Comparison of ENCODE assay signal across 9 cellular contexts in the genomic region with DNA sequence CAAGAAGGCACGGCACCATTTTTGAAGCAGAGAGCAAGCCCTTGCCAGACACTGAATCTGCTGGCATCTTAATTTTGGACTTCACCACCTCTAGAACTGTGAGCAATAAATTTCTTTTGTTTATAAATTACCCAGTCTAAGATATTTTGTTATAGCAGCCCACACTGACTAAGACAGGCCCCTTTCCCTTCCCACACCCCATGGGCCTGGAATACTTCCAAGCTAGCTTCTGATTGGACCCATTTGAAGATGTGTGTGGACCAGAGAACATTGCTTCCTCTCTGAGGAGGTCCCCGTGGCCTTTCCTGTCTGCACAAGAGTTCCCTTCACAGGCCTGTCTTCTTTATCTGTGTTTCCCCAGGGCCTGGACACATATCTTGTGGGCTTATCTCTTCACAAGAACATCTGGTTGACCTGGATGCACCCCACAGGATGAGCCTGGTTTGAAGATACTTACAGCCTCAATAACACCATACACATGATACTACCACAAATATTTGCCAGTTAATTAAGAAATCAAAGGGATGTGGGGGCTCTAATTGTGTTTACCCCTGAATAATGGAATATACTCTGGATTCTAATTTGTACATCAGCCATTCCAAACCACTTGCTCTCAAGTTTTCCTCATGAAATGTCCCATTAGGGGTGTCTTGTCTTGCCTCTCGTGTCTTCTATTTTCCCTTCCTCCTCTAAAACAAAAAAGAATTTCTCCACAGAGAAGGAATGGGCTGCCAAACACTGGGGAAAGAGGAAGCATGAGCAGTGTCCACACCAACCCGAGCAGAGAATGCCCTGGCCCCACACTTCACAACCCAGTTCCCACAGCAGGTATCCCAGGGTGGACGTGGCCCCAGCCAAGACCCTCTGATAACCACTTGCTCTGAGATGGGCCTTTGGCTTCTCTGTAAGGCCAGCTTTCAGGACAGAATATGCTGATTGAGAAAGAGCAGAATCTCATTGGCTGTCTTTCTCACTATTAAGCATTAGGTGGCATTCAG. TPM values are rescaled to one million over a fixed set of nuclear protein-coding genes. Genes with fewer than 3 reads are reported as not detected.
DNase-seq lines count a peak whose midpoint lies in the region; ATAC-seq and TF ChIP-seq lines count a peak whose summit lies in the region.
"Had no signal": no experiment of that assay in that cellular context is flagged by ENCODE, and none has a peak within 500 bp of the region (broad histone marks: within the 10 kb centered on the region; RNA-seq: fewer than 3 reads in every experiment).

No MANE protein-coding gene starts in this region.

- no peaks in the 10 kb centered on the region for H3K27me3 ChIP-seq in DND-41 (ENCODE audit: insufficient read depth, low read length, poor library complexity)
- H3K27me3 ChIP-seq in Peyer's patch: no peaks in the 10 kb centered on the region
- H3K27me3 ChIP-seq: tibial nerve had no signal

- peaks cover 22% of the 10 kb centered on the region for H3K36me3 Mint-ChIP-seq in natural killer cell treated with Interleukin-12 subunit alpha and Interleukin-12 subunit beta and Interleukin-15 and Interleukin-18, amount 100 ng/mL, for 72 hours
- peaks cover 33% of the 10 kb centered on the region for H3K36me3 Mint-ChIP-seq in HFFc6 (ENCODE audit: low read depth)

- DNase-seq in DND-41: no peak
- no peak for DNase-seq in Peyer's patch
- no peak for DNase-seq in caudate nucleus (lab: John Stamatoyannopoulos, UW)
- DNase-seq in natural killer cell treated with Interleukin-12 subunit alpha and Interleukin-12 subunit beta and Interleukin-15 and Interleukin-18, amount 100 ng/mL, for 72 hours (ENCODE audit: low spot score): no peak
- DNase-seq in HFFc6: no peak
- DNase-seq in stimulated activated naive CD4-positive, alpha-beta T cell (lab: John Stamatoyannopoulos, UW): no peak
- DNase-seq in NCI-H2081 (lab: John Stamatoyannopoulos, UW): no peak

- no peak for TF ChIP-seq POLR2A in Peyer's patch (IDR thresholded peaks at IDR 0.05)

- no peaks in the 10 kb centered on the region for H3K79me2 ChIP-seq in DND-41 (ENCODE audit: insufficient read depth, low read length)
- H3K79me2 ChIP-seq: parathyroid adenoma had no signal

- no peaks in the 10 kb centered on the region for H3K9me3 Mint-ChIP-seq in natural killer cell treated with Interleukin-12 subunit alpha and Interleukin-12 subunit beta and Interleukin-15 and Interleukin-18, amount 100 ng/mL, for 72 hours
- H3K9me3 Mint-ChIP-seq in HFFc6: no peaks in the 10 kb centered on the region

- no peaks in the 10 kb centered on the region for H3K9me3 ChIP-seq in DND-41 (ENCODE audit: insufficient read depth, low read length, severe bottlenecking)
- H3K9me3 ChIP-seq in Peyer's patch: no peaks in the 10 kb centered on the region
- H3K9me3 ChIP-seq: tibial nerve had no signal

- TF ChIP-seq CTCF in DND-41 (IDR thresholded peaks at IDR 0.05; ENCODE audit: borderline replicate concordance, extremely low read depth, low read length, poor library complexity, severe bottlenecking) (no peak), Peyer's patch (IDR thresholded peaks at IDR 0.05) (no peak), HFFc6 (IDR thresholded peaks at IDR 0.05) (no peak)

- no peaks in the 10 kb centered on the region for H3K27me3 Mint-ChIP-seq in natural killer cell treated with Interleukin-12 subunit alpha and Interleukin-12 subunit beta and Interleukin-15 and Interleukin-18, amount 100 ng/mL, for 72 hours
- H3K27me3 Mint-ChIP-seq in HFFc6 (ENCODE audit: insufficient read depth): no peaks in the 10 kb centered on the region; the same call in 1 of the 2 replicates

- no peak overlapping the region for H3K9ac ChIP-seq in DND-41 (ENCODE audit: low read depth, low read length)
- H3K9ac ChIP-seq: parathyroid adenoma had no signal

- H3K4me3 ChIP-seq in DND-41 (ENCODE audit: low read depth in 1 of 2, low read length in 2 of 2): no peak overlapping the region
- H3K4me3 ChIP-seq in Peyer's patch: no peak overlapping the region
- H3K4me3 ChIP-seq: tibial nerve had no signal

- H3K4me3 Mint-ChIP-seq in natural killer cell treated with Interleukin-12 subunit alpha and Interleukin-12 subunit beta and Interleukin-15 and Interleukin-18, amount 100 ng/mL, for 72 hours: peak overlapping the region; percentile 66
- no peak overlapping the region for H3K4me3 Mint-ChIP-seq in HFFc6

- H2AFZ ChIP-seq in DND-41 (ENCODE audit: low read depth, low read length): no peak overlapping the region
- H2AFZ ChIP-seq: parathyroid adenoma had no signal

- peaks cover 21 to 43% of the 10 kb centered on the region in 2 donors for H3K4me1 Mint-ChIP-seq in natural killer cell treated with Interleukin-12 subunit alpha and Interleukin-12 subunit beta and Interleukin-15 and Interleukin-18, amount 100 ng/mL, for 72 hours (ENCODE audit: low read depth in 2 of 2)
- H3K4me1 Mint-ChIP-seq in HFFc6 (ENCODE audit: low read depth): no peaks in the 10 kb centered on the region

- H4K20me1 ChIP-seq in DND-41 (ENCODE audit: insufficient read depth, low read length): no peaks in the 10 kb centered on the region

- no peak overlapping the region for H3K27ac ChIP-seq in DND-41 (ENCODE audit: low read length)
- H3K27ac ChIP-seq in Peyer's patch: peak overlapping the region; percentile 61 to 76 (median 68)
- peak overlapping the region; percentile 4 for H3K27ac ChIP-seq in caudate nucleus (ENCODE audit: low read depth, low read length)
- H3K27ac ChIP-seq: parathyroid adenoma had no signal

- H3K4me1 ChIP-seq in DND-41 (ENCODE audit: insufficient read depth, low read length) (no peaks in the 10 kb centered on the region), Peyer's patch (peaks cover 0 to 14% (median 3%) of the 10 kb centered on the region in 4 donors)
- H3K4me1 ChIP-seq: parathyroid adenoma had no signal

- peak; percentile 17; the same call in 2 of the 3 replicates for ATAC-seq in DND-41 (ENCODE audit: insufficient read depth, low read depth)
- ATAC-seq in natural killer cell treated with Interleukin-12 subunit alpha and Interleukin-12 subunit beta and Interleukin-15 and Interleukin-18, amount 100 ng/mL, for 72 hours: peak; percentile 34

- H3K36me3 ChIP-seq in DND-41 (ENCODE audit: insufficient read depth, low read length) (peaks cover 60% of the 10 kb centered on the region), Peyer's patch (peaks cover 0 to 69% (median 0%) of the 10 kb centered on the region in 3 donors)

- H3K4me2 ChIP-seq in DND-41 (ENCODE audit: insufficient read depth, low read length): no peak overlapping the region

- peak overlapping the region; percentile 83 to 94 for H3K27ac Mint-ChIP-seq in natural killer cell treated with Interleukin-12 subunit alpha and Interleukin-12 subunit beta and Interleukin-15 and Interleukin-18, amount 100 ng/mL, for 72 hours
- no peak overlapping the region for H3K27ac Mint-ChIP-seq in HFFc6

RNA-seq across cellular contexts. Expression of a gene that starts 42.5 kb away (rescaled TPM):
- total RNA-seq in Peyer's patch: 100 to 1,000 TPM in 1 of 4 donors, 10 to 100 TPM in 3; 59.4 to 179 (median 66.7) TPM
- 10 to 100 TPM; 70.8 to 71.7 TPM for total RNA-seq in natural killer cell treated with Interleukin-12 subunit alpha and Interleukin-12 subunit beta and Interleukin-15 and Interleukin-18, amount 100 ng/mL, for 72 hours
- total RNA-seq in HFFc6 (2021; fragmentation: NEBNext Ultra II Directional; extraction: Animal tissue kit (Norgen Biotek cat#: 25700)): 10 to 100 TPM; 71.0 to 95.8 (median 79.9) TPM

RNA-seq across cellular contexts. Expression of a gene that starts 42.5 kb away (rescaled TPM):
- 10 to 100 TPM in 3 of 4 donors, 1 to 10 TPM in 1; 3.3 to 19.8 (median 18.2) TPM for total RNA-seq in Peyer's patch
- 10 to 100 TPM; 14.4 to 14.5 TPM for total RNA-seq in natural killer cell treated with Interleukin-12 subunit alpha and Interleukin-12 subunit beta and Interleukin-15 and Interleukin-18, amount 100 ng/mL, for 72 hours
- 1 to 10 TPM; 6.0 to 8.7 (median 7.3) TPM for total RNA-seq in HFFc6 (2021; fragmentation: NEBNext Ultra II Directional; extraction: Animal tissue kit (Norgen Biotek cat#: 25700))

RNA-seq across cellular contexts. Expression of a gene that starts 59.4 kb away (rescaled TPM):
- 100 to 1,000 TPM in 1 of 4 donors, 10 to 100 TPM in 3; 32.9 to 127 (median 46.4) TPM for total RNA-seq in Peyer's patch
- total RNA-seq in natural killer cell treated with Interleukin-12 subunit alpha and Interleukin-12 subunit beta and Interleukin-15 and Interleukin-18, amount 100 ng/mL, for 72 hours: 10 to 100 TPM; 14.9 to 19.5 TPM
- 100 to 1,000 TPM; 261 to 322 (median 296) TPM for total RNA-seq in HFFc6 (2021; fragmentation: NEBNext Ultra II Directional; extraction: Animal tissue kit (Norgen Biotek cat#: 25700))
